Comparison of ENCODE assay signal across 1 cellular context in the genomic region with DNA sequence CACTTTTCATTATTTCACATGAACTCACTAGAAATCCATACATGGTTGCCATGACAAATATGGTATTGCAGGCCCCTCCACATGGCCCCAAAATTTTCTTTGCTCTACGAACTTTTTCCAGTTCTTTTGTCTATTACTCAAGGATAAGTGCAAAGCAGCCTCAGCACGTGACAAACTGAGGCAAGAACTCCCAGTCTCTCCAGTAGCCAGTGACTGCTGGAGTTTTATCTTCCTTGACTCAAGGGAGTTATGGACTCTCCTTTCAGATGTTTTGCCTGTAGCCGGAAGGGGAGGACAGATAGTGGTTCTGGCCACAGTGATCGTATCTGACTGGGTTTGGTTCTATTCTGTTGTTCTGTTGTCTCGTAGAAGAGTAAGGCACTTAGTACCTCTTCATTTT.
TF ChIP-seq lines count a peak whose summit lies in the region.

No MANE protein-coding gene starts in this region.

TF ChIP-seq in K562, 482 proteins besides CTCF, POLR2A, EP300 and RAD21 (continues in another document):
- TF ChIP-seq, protein P1, sequence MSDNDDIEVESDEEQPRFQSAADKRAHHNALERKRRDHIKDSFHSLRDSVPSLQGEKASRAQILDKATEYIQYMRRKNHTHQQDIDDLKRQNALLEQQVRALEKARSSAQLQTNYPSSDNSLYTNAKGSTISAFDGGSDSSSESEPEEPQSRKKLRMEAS (CRISPR knock-in tag; IDR thresholded peaks at IDR 0.05) = no peak
- TF ChIP-seq, protein P2, sequence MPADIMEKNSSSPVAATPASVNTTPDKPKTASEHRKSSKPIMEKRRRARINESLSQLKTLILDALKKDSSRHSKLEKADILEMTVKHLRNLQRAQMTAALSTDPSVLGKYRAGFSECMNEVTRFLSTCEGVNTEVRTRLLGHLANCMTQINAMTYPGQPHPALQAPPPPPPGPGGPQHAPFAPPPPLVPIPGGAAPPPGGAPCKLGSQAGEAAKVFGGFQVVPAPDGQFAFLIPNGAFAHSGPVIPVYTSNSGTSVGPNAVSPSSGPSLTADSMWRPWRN (IDR thresholded peaks at IDR 0.05; ENCODE audit: low read depth) = no peak
- no peak for TF ChIP-seq ZBTB8A (IDR thresholded peaks at IDR 0.05; ENCODE audit: partially characterized antibody)
- 0 out of 2 replicates have a peak, but pooled peaks have one; percentile 20 for TF ChIP-seq CC2D1A (IDR thresholded peaks at IDR 0.05)
- TF ChIP-seq POLR2AphosphoS2 (IDR thresholded peaks at IDR 0.05; ENCODE audit: low read length) = no peak
- TF ChIP-seq, protein P3, sequence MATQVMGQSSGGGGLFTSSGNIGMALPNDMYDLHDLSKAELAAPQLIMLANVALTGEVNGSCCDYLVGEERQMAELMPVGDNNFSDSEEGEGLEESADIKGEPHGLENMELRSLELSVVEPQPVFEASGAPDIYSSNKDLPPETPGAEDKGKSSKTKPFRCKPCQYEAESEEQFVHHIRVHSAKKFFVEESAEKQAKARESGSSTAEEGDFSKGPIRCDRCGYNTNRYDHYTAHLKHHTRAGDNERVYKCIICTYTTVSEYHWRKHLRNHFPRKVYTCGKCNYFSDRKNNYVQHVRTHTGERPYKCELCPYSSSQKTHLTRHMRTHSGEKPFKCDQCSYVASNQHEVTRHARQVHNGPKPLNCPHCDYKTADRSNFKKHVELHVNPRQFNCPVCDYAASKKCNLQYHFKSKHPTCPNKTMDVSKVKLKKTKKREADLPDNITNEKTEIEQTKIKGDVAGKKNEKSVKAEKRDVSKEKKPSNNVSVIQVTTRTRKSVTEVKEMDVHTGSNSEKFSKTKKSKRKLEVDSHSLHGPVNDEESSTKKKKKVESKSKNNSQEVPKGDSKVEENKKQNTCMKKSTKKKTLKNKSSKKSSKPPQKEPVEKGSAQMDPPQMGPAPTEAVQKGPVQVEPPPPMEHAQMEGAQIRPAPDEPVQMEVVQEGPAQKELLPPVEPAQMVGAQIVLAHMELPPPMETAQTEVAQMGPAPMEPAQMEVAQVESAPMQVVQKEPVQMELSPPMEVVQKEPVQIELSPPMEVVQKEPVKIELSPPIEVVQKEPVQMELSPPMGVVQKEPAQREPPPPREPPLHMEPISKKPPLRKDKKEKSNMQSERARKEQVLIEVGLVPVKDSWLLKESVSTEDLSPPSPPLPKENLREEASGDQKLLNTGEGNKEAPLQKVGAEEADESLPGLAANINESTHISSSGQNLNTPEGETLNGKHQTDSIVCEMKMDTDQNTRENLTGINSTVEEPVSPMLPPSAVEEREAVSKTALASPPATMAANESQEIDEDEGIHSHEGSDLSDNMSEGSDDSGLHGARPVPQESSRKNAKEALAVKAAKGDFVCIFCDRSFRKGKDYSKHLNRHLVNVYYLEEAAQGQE (CRISPR knock-in tag; IDR thresholded peaks at IDR 0.05; ENCODE audit: low read depth) = no peak
- TF ChIP-seq ZNF699 (CRISPR knock-in tag; IDR thresholded peaks at IDR 0.05; ENCODE audit: insufficient replicate concordance) = no peak
- TF ChIP-seq, protein P4, sequence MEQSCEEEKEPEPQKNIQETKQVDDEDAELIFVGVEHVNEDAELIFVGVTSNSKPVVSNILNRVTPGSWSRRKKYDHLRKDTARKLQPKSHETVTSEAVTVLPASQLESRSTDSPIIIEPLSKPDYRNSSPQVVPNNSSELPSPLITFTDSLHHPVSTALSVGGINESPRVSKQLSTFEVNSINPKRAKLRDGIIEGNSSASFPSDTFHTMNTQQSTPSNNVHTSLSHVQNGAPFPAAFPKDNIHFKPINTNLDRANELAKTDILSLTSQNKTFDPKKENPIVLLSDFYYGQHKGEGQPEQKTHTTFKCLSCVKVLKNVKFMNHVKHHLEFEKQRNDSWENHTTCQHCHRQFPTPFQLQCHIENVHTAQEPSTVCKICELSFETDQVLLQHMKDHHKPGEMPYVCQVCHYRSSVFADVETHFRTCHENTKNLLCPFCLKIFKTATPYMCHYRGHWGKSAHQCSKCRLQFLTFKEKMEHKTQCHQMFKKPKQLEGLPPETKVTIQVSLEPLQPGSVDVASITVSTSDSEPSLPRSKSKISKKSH (CRISPR knock-in tag; IDR thresholded peaks at IDR 0.05) = no peak
- no peak for TF ChIP-seq WHSC1 (IDR thresholded peaks at IDR 0.05; ENCODE audit: low read length)
- no peak for TF ChIP-seq MAFG (tag; conservative IDR thresholded peaks at IDR 0.05)
- no peak for TF ChIP-seq C11orf30 (IDR thresholded peaks at IDR 0.05; ENCODE audit: low read depth)
- no peak for TF ChIP-seq KLF13 (tag; IDR thresholded peaks at IDR 0.05; ENCODE audit: borderline replicate concordance, low read depth)
- TF ChIP-seq NUFIP1 (IDR thresholded peaks at IDR 0.05; ENCODE audit: partially characterized antibody) = no peak
- no peak for TF ChIP-seq TGIF2 (CRISPR knock-in tag; IDR thresholded peaks at IDR 0.05)
- TF ChIP-seq SNIP1 (IDR thresholded peaks at IDR 0.05; ENCODE audit: low read depth) = no peak
- TF ChIP-seq SFPQ (IDR thresholded peaks at IDR 0.05; ENCODE audit: low read depth, low read length) = no peak
- TF ChIP-seq RERE (CRISPR knock-in tag; IDR thresholded peaks at IDR 0.05; ENCODE audit: borderline replicate concordance) = no peak
- TF ChIP-seq ZNF707 (CRISPR knock-in tag; conservative IDR thresholded peaks at IDR 0.05) = no peak
- TF ChIP-seq USF1 (CRISPR knock-in tag; IDR thresholded peaks at IDR 0.05) = peak; percentile 42
- no peak for TF ChIP-seq IFI16 (CRISPR knock-in tag; IDR thresholded peaks at IDR 0.05)
- TF ChIP-seq MBD1 (CRISPR knock-in tag; IDR thresholded peaks at IDR 0.05) = no peak
- TF ChIP-seq SMAD3 (CRISPR knock-in tag; conservative IDR thresholded peaks at IDR 0.05) = no peak
- peak; percentile 51 for TF ChIP-seq RFX1 (IDR thresholded peaks at IDR 0.05)
- no peak for TF ChIP-seq CBX1 (IDR thresholded peaks at IDR 0.05; ENCODE audit: low read depth)
- TF ChIP-seq TOE1 (IDR thresholded peaks at IDR 0.05; ENCODE audit: borderline replicate concordance) = peak; percentile 72
- no peak for TF ChIP-seq TOE1 (CRISPR knock-in tag; IDR thresholded peaks at IDR 0.05; ENCODE audit: borderline replicate concordance, low read depth)
- no peak for TF ChIP-seq ZNF197 (CRISPR knock-in tag; IDR thresholded peaks at IDR 0.05; ENCODE audit: low read depth)
- TF ChIP-seq ETS2 (tag; IDR thresholded peaks at IDR 0.05; ENCODE audit: borderline replicate concordance, poor library complexity, severe bottlenecking) = no peak
- no peak for TF ChIP-seq MECOM (CRISPR knock-in tag; IDR thresholded peaks at IDR 0.05)
- TF ChIP-seq, protein P5, sequence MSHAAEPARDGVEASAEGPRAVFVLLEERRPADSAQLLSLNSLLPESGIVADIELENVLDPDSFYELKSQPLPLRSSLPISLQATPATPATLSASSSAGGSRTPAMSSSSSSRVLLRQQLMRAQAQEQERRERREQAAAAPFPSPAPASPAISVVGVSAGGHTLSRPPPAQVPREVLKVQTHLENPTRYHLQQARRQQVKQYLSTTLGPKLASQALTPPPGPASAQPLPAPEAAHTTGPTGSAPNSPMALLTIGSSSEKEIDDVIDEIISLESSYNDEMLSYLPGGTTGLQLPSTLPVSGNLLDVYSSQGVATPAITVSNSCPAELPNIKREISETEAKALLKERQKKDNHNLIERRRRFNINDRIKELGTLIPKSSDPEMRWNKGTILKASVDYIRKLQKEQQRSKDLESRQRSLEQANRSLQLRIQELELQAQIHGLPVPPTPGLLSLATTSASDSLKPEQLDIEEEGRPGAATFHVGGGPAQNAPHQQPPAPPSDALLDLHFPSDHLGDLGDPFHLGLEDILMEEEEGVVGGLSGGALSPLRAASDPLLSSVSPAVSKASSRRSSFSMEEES (CRISPR knock-in tag; IDR thresholded peaks at IDR 0.05) = peak; percentile 68
- TF ChIP-seq U2AF1 (optimal IDR thresholded peaks at IDR 0.05; ENCODE audit: low read depth, low read length) = no peak
- TF ChIP-seq ZBTB9 (CRISPR knock-in tag; IDR thresholded peaks at IDR 0.05) = no peak
- TF ChIP-seq MTF1 (CRISPR knock-in tag; IDR thresholded peaks at IDR 0.05; ENCODE audit: borderline replicate concordance) = no peak
- TF ChIP-seq TAF7 (tag; IDR thresholded peaks at IDR 0.05) = no peak
- no peak for TF ChIP-seq ZNF76 (CRISPR knock-in tag; IDR thresholded peaks at IDR 0.05; ENCODE audit: borderline replicate concordance)
- TF ChIP-seq NCOA2 (IDR thresholded peaks at IDR 0.05; ENCODE audit: partially characterized antibody in 2 of 2) = no peak
- TF ChIP-seq CBFA2T2 (conservative IDR thresholded peaks at IDR 0.05) = peak; percentile 48
